Comparison of ENCODE assay signal across 8 cellular contexts in the genomic region with DNA sequence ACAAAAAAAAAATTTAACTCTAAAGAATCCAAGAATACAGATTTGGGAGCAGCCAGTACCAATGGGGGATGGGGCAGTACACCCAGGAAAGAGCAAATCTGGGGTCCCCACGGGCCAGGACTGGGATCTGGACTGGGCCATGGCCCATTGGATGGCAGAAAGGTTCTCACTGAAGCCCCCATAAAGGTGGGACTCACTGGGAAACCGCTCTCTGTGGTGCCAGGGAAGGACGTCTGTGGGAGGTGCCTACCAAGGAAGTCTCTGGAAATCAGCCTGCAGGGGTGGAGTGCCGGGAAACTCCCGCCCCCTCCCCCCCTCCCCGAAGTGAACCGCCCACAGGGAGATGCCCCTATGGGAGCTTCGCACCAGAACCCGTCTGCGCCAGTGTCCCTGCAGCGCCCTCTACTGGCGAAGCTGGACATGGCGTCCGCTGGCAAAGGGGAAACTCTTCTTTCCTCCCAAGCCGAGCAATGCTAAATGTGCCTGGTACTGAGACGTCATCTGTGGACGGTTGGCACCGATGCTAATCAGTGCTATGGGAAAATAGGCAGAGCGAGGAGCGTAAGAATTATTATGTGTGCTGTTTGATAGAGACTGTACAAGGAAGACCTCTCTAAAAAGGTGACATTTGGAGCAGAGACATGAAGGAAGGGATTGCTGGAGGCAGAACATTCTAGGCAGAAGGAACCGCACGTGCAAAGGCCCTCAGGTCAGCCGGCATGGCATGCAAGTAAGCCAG.
DNase-seq lines count a peak whose midpoint lies in the region; TF ChIP-seq lines count a peak whose summit lies in the region.

No MANE protein-coding gene starts in this region.

- peaks cover 3% of the 10 kb centered on the region for H3K36me3 Mint-ChIP-seq in IgD-negative memory B cell
- H3K36me3 Mint-ChIP-seq in T-helper 1 cell treated with Interleukin-12 subunit alpha and Interleukin-12 subunit beta and Interleukin-4 antibody, amounts not matched to agents 30 μg/mL and 1 μg/mL, for 36 hours (ENCODE audit: low read depth): peaks cover 4% of the 10 kb centered on the region

- H3K27ac Mint-ChIP-seq in IgD-negative memory B cell: peak overlapping the region in 2 of 3 donors; percentile 57 to 76
- H3K27ac Mint-ChIP-seq in T-helper 1 cell treated with Interleukin-12 subunit alpha and Interleukin-12 subunit beta and Interleukin-4 antibody, amounts not matched to agents 30 μg/mL and 1 μg/mL, for 36 hours: peak overlapping the region; percentile 21

- 27 to 43% (median 31%) methylated on average over 13 to 23 of the region's 23 CpGs for WGBS in adrenal gland, 4 donors

- peak overlapping the region in 2 of 4 donors; percentile 21 to 55 for H3K4me3 Mint-ChIP-seq in IgD-negative memory B cell
- peak overlapping the region; percentile 4 for H3K4me3 Mint-ChIP-seq in T-helper 1 cell treated with Interleukin-12 subunit alpha and Interleukin-12 subunit beta and Interleukin-4 antibody, amounts not matched to agents 30 μg/mL and 1 μg/mL, for 36 hours

- TF ChIP-seq CTCF in adrenal gland (IDR thresholded peaks at IDR 0.05): peak; percentile 74 to 91 (median 85)

- TF ChIP-seq POLR2A in adrenal gland (IDR thresholded peaks at IDR 0.05): no peak

- no peaks in the 10 kb centered on the region for H3K36me3 ChIP-seq in adrenal gland (replicated peaks in 1 of 2)

- intact Hi-C loops in adrenal gland (cut with DNase I): no loop called here

- DNase-seq in AG08396 (ENCODE audit: low spot score) (peak; percentile 12), GM19238 (ENCODE audit: insufficient read length, low spot score) (peak; percentile 60), adrenal gland (peak; percentile 75 to 91 (median 81)), iPS DF 19.7 (ENCODE audit: low read depth, low spot score) (peak; percentile 35), EL (no peak)
- peak; percentile 63 to 65 for DNase-seq in stimulated activated CD4-positive, alpha-beta T cell treated with anti-CD3 and anti-CD28 coated beads, Interleukin-1b, Interleukin-23, amount 100 ng/mL, for 1 hour (ENCODE audit: low read depth in 2 of 2)

- no peaks in the 10 kb centered on the region for H3K27me3 Mint-ChIP-seq in IgD-negative memory B cell
- H3K27me3 Mint-ChIP-seq in T-helper 1 cell treated with Interleukin-12 subunit alpha and Interleukin-12 subunit beta and Interleukin-4 antibody, amounts not matched to agents 30 μg/mL and 1 μg/mL, for 36 hours (ENCODE audit: low read depth): no peaks in the 10 kb centered on the region

- H3K27me3 ChIP-seq in adrenal gland: no peaks in the 10 kb centered on the region

- H3K4me1 Mint-ChIP-seq in IgD-negative memory B cell: peaks cover 12 to 19% (median 13%) of the 10 kb centered on the region in 3 donors
- H3K4me1 Mint-ChIP-seq in T-helper 1 cell treated with Interleukin-12 subunit alpha and Interleukin-12 subunit beta and Interleukin-4 antibody, amounts not matched to agents 30 μg/mL and 1 μg/mL, for 36 hours (ENCODE audit: low read depth): peaks cover 22% of the 10 kb centered on the region

- H3K9me3 Mint-ChIP-seq in IgD-negative memory B cell: no peaks in the 10 kb centered on the region
- peaks cover 16% of the 10 kb centered on the region for H3K9me3 Mint-ChIP-seq in T-helper 1 cell treated with Interleukin-12 subunit alpha and Interleukin-12 subunit beta and Interleukin-4 antibody, amounts not matched to agents 30 μg/mL and 1 μg/mL, for 36 hours

- H3K9me3 ChIP-seq in adrenal gland (replicated peaks in 1 of 3): no peaks in the 10 kb centered on the region

- peak overlapping the region in 1 of 4 donors; percentile 17 for H3K4me3 ChIP-seq in adrenal gland

- H3K27ac ChIP-seq in adrenal gland: no peak overlapping the region

- H3K4me1 ChIP-seq in adrenal gland (replicated peaks in 1 of 2): no peaks in the 10 kb centered on the region
